9 cellular contexts compared by ENCODE assay signal in genomic region chr9:92964607-92964975, GRCh38. TPM values are rescaled to one million over a fixed set of nuclear protein-coding genes. Genes with fewer than 3 reads are reported as not detected.
DNase-seq lines count a peak whose midpoint lies in the region; ATAC-seq and TF ChIP-seq lines count a peak whose summit lies in the region.
"Had no signal": no experiment of that assay in that cellular context is flagged by ENCODE, and none has a peak within 500 bp of the region (broad histone marks: within the 10 kb centered on the region; RNA-seq: fewer than 3 reads in every experiment).

No MANE protein-coding gene starts in this region.

- H3K4me1 ChIP-seq in naive thymus-derived CD4-positive, alpha-beta T cell (ENCODE audit: control insufficient read depth in 2 of 2, insufficient read depth in 2 of 2, low read length in 2 of 2) = peaks cover 65 to 71% of the 10 kb centered on the region in 2 donors

- peaks cover 0 to 21% (median under 1%) of the 10 kb centered on the region in 3 experiments for H3K36me3 ChIP-seq in naive thymus-derived CD4-positive, alpha-beta T cell (ENCODE audit: control insufficient read depth in 2 of 3, insufficient read depth in 3 of 3, low read length in 3 of 3)

- intact Hi-C loops in CD4-positive, alpha-beta T cell (cut with DNase I, micrococcal nuclease) = loop anchor here (1.0 to 5.0 kb wide), 4 partner anchors 10 to 603 kb away; partner anchors contain the start of gene CARD19 (in 1 of the 2)
- intact Hi-C loops in naive thymus-derived CD4-positive, alpha-beta T cell (cut with micrococcal nuclease) = loop anchor here (1.0 to 5.0 kb wide), 16 partner anchors 8 to 602 kb away; partner anchors contain the start of genes CARD19 (in 2 of the 2), FAM120AOS (in 2 of the 2), ZNF484 (in 2 of the 2) and FAM120A (in 1 of the 2)
- intact Hi-C loops in posterior vena cava (cut with DNase I) = no loop called here

- peak overlapping the region; percentile 85 for H3K4me3 ChIP-seq in naive thymus-derived CD4-positive, alpha-beta T cell (ENCODE audit: low read length)

- peaks cover 78% of the 10 kb centered on the region for H3K36me3 Mint-ChIP-seq in CD4-positive, alpha-beta T cell (ENCODE audit: low read depth)
- H3K36me3 Mint-ChIP-seq in naive thymus-derived CD4-positive, alpha-beta T cell = peaks cover 4 to 49% (median 29%) of the 10 kb centered on the region in 5 donors

- H3K4me3 Mint-ChIP-seq in CD4-positive, alpha-beta T cell = peak overlapping the region; percentile 94
- H3K4me3 Mint-ChIP-seq in naive thymus-derived CD4-positive, alpha-beta T cell = peak overlapping the region; percentile 86 to 98 (median 93)

- CTCF ChIA-PET in CD4-positive, alpha-beta T cell (lab: Charles Lee) = interaction anchor here (0.7 to 1.4 kb wide), 2 partner anchors 25 to 144 kb away, joined by 3 to 4 read pairs; no protein-coding TSS in a partner anchor
- CTCF ChIA-PET in naive thymus-derived CD4-positive, alpha-beta T cell (lab: Charles Lee) = interaction anchor here (0.9 to 2.8 kb wide), 5 partner anchors 7 to 192 kb away, joined by 4 to 18 read pairs (median 11); no protein-coding TSS in a partner anchor

- 45 to 69% (median 55%) methylated on average over 14 of the region's 14 CpGs for WGBS in adipose tissue, 3 donors

- POLR2A ChIA-PET in CD4-positive, alpha-beta T cell (lab: Charles Lee) = interaction anchor here (0.7 to 6.7 kb wide), 31 partner anchors 8 to 602 kb away, joined by 3 to 161 read pairs (median 6); partner anchors contain the start of genes BICD2, CARD19, FAM120AOS and FGD3
- POLR2A ChIA-PET in naive thymus-derived CD4-positive, alpha-beta T cell (lab: Charles Lee) = interaction anchor here (1.0 to 12.8 kb wide), 29 partner anchors 9 to 488 kb away, joined by 3 to 233 read pairs (median 8); partner anchors contain the start of genes CARD19, FGD3 and NINJ1

- TF ChIP-seq CTCF in CD4-positive, alpha-beta T cell (IDR thresholded peaks at IDR 0.05) = no peak

- H3K27ac Mint-ChIP-seq in CD4-positive, alpha-beta T cell = peak overlapping the region; percentile 99
- peak overlapping the region; percentile 96 to 99 (median 98) for H3K27ac Mint-ChIP-seq in naive thymus-derived CD4-positive, alpha-beta T cell

- H3K9me3 Mint-ChIP-seq in CD4-positive, alpha-beta T cell = peaks cover 4% of the 10 kb centered on the region
- peaks cover 0 to 7% (median 0%) of the 10 kb centered on the region in 11 donors for H3K9me3 Mint-ChIP-seq in naive thymus-derived CD4-positive, alpha-beta T cell

- DNase-seq in CD4-positive, alpha-beta T cell = peak in 1 of 10 experiments; percentile 63
- peak in 2 of 9 donors; percentile 33 to 48 for DNase-seq in naive thymus-derived CD4-positive, alpha-beta T cell
- DNase-seq in dedifferentiated amniotic fluid mesenchymal stem cell (ENCODE audit: extremely low spot score) (no peak), SIG-M5 (lab: John Stamatoyannopoulos, UW) (no peak), posterior vena cava (ENCODE audit: low spot score) (no peak), H4 (ENCODE audit: low spot score) (no peak)

- H3K27me3 ChIP-seq in CD4-positive, alpha-beta T cell (ENCODE audit: control insufficient read depth, insufficient read depth, low read length) = no peaks in the 10 kb centered on the region
- H3K27me3 ChIP-seq in naive thymus-derived CD4-positive, alpha-beta T cell (ENCODE audit: control insufficient read depth in 2 of 2, insufficient read depth in 2 of 2, low read length in 2 of 2) = no peaks in the 10 kb centered on the region

- no peaks in the 10 kb centered on the region for H3K27me3 Mint-ChIP-seq in CD4-positive, alpha-beta T cell
- no peaks in the 10 kb centered on the region for H3K27me3 Mint-ChIP-seq in naive thymus-derived CD4-positive, alpha-beta T cell

- peak overlapping the region; percentile 95 for H3K27ac ChIP-seq in CD4-positive, alpha-beta T cell (ENCODE audit: low read depth, low read length)
- peak overlapping the region; percentile 48 for H3K27ac ChIP-seq in adipose tissue (ENCODE audit: low read depth, low read length)
- peak overlapping the region; percentile 85 for H3K27ac ChIP-seq in naive thymus-derived CD4-positive, alpha-beta T cell (ENCODE audit: low read depth, low read length)

- H3K4me1 Mint-ChIP-seq in CD4-positive, alpha-beta T cell (ENCODE audit: low read depth) = peaks cover 75% of the 10 kb centered on the region
- peaks cover 43 to 64% (median 62%) of the 10 kb centered on the region in 7 donors for H3K4me1 Mint-ChIP-seq in naive thymus-derived CD4-positive, alpha-beta T cell

- ATAC-seq in CD4-positive, alpha-beta T cell (ENCODE audit: poor library complexity) = peak; percentile 6
- peak; percentile 11 for ATAC-seq in HG02642 (IDR thresholded peaks at IDR 0.05; ENCODE audit: poor library complexity, unreplicated experiment)
- peak; percentile 2 for ATAC-seq in naive thymus-derived CD4-positive, alpha-beta T cell

- no peaks in the 10 kb centered on the region for H3K9me3 ChIP-seq in CD4-positive, alpha-beta T cell (ENCODE audit: control insufficient read depth, low read length)
- H3K9me3 ChIP-seq in naive thymus-derived CD4-positive, alpha-beta T cell (ENCODE audit: control insufficient read depth in 2 of 3, low read length in 3 of 3) = peaks cover 0 to 4% (median 3%) of the 10 kb centered on the region in 3 experiments

RNA-seq across cellular contexts. Expression of gene FGD3, which starts 17.3 kb away (rescaled TPM):
- total RNA-seq in CD4-positive, alpha-beta T cell = 10 to 100 TPM; 91.0 to 95.7 TPM
- 1 to 10 TPM; 5.0 to 7.7 (median 7.0) TPM for polyA plus RNA-seq in adipose tissue
- total RNA-seq in naive thymus-derived CD4-positive, alpha-beta T cell = 100 to 1,000 TPM; 141 to 341 (median 193) TPM
- polyA plus RNA-seq in naive thymus-derived CD4-positive, alpha-beta T cell = 100 to 1,000 TPM; 114 to 216 TPM
- 1 to 10 TPM; 6.3 to 7.5 TPM for total RNA-seq in posterior vena cava
- total RNA-seq in H4 (2014; rRNA removed; shearing (Covaris generic)) = not detected in 2 replicates
- total RNA-seq: dermis microvascular lymphatic vessel endothelial cell had no signal

Comparison
In these comparisons a context has a peak if more than half of its experiments do, and no peak if none do; other contexts are left out.
1. RNA of gene FGD3, which starts 17.3 kb away (total RNA-seq): 141 to 341 TPM in naive thymus-derived CD4-positive, alpha-beta T cell and 91.0 to 95.7 TPM in CD4-positive, alpha-beta T cell; 6.3 to 7.5 TPM in posterior vena cava and not detected in H4; every median in the first group is over 10 times any median in the second.
2. intact Hi-C loops: an anchor here in CD4-positive, alpha-beta T cell (1.0 to 5.0 kb wide) and naive thymus-derived CD4-positive, alpha-beta T cell (1.0 to 5.0 kb wide); none called in posterior vena cava.
3. Peak in every context shown above with its lines, with median percentiles within 50 percentile points of each other: ATAC-seq and H3K27ac ChIP-seq.